19 cellular contexts compared by ENCODE assay signal in the genomic region with DNA sequence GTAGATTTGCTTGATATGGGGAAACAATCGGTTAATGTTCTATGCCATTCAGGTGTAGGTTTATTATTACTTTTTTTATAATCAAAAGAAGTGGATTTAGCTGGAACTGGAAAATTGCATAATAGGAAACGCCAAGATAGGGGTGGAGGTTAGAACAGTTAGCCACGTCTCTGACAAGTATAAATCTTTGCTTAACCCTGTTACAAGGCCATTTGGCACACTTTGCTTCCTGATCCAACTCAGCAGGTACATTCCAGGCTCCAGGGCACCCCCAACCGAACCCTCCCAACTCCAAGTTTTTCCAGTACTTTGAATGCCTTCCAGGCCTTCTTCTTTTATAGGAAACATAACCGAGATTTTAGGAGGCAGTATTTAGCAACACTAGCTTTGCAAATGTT. TPM values are rescaled to one million over a fixed set of nuclear protein-coding genes. Genes with fewer than 3 reads are reported as not detected.
DNase-seq lines count a peak whose midpoint lies in the region; ATAC-seq and TF ChIP-seq lines count a peak whose summit lies in the region.
"Had no signal": no experiment of that assay in that cellular context is flagged by ENCODE, and none has a peak within 500 bp of the region (broad histone marks: within the 10 kb centered on the region; RNA-seq: fewer than 3 reads in every experiment).

No MANE protein-coding gene starts in this region.

- H3K27me3 Mint-ChIP-seq in activated T-cell treated with anti-CD3 and anti-CD28 coated beads, Interleukin-2, amount 50 U/mL, for 72 hours (ENCODE audit: low read depth), result no peaks in the 10 kb centered on the region
- no peaks in the 10 kb centered on the region for H3K27me3 Mint-ChIP-seq in activated T-helper 17 cell treated with anti-CD3 and anti-CD28 coated beads, Interleukin-2, amount 50 U/mL, for 72 hours
- H3K27me3 Mint-ChIP-seq in stimulated activated memory B cell treated with anti-CD40 and anti-IgM and Interleukin-4, amounts not matched to agents 10 μg/mL and 1 μg/mL and 100 μg/mL, for 72 hours, result no peaks in the 10 kb centered on the region

- H3K36me3 Mint-ChIP-seq in activated T-cell treated with anti-CD3 and anti-CD28 coated beads, Interleukin-2, amount 50 U/mL, for 72 hours (ENCODE audit: insufficient read depth in 2 of 2), result no peaks in the 10 kb centered on the region
- H3K36me3 Mint-ChIP-seq in activated T-helper 17 cell treated with anti-CD3 and anti-CD28 coated beads, Interleukin-2, amount 50 U/mL, for 72 hours (ENCODE audit: low read depth), result no peaks in the 10 kb centered on the region
- H3K36me3 Mint-ChIP-seq in stimulated activated memory B cell treated with anti-CD40 and anti-IgM and Interleukin-4, amounts not matched to agents 10 μg/mL and 1 μg/mL and 100 μg/mL, for 72 hours, result no peaks in the 10 kb centered on the region

- peak overlapping the region; percentile 85 for H3K27ac Mint-ChIP-seq in activated T-cell treated with anti-CD3 and anti-CD28 coated beads, Interleukin-2, amount 50 U/mL, for 72 hours
- H3K27ac Mint-ChIP-seq in activated T-helper 17 cell treated with anti-CD3 and anti-CD28 coated beads, Interleukin-2, amount 50 U/mL, for 72 hours, result peak overlapping the region; percentile 94
- peak overlapping the region; percentile 74 for H3K27ac Mint-ChIP-seq in stimulated activated memory B cell treated with anti-CD40 and anti-IgM and Interleukin-4, amounts not matched to agents 10 μg/mL and 1 μg/mL and 100 μg/mL, for 72 hours

- no peak overlapping the region for H3K27ac ChIP-seq in brain microvascular endothelial cell
- H3K27ac ChIP-seq: epithelial cell of prostate had no signal

- no peak for TF ChIP-seq CTCF in brain microvascular endothelial cell (IDR thresholded peaks at IDR 0.05; ENCODE audit: low read depth, low read length, missing control alignments)

- no peaks in the 10 kb centered on the region for H3K27me3 ChIP-seq in brain microvascular endothelial cell (replicated peaks)

- no peak overlapping the region for H3K4me3 ChIP-seq in brain microvascular endothelial cell (ENCODE audit: low read depth, low read length)
- H3K4me3 ChIP-seq: coronary artery, HAP-1, uterus had no signal

- DNase-seq in activated T-cell treated with anti-CD3 and anti-CD28 coated beads, Interleukin-2, amount 50 U/mL, for 72 hours, result no peak
- DNase-seq in activated T-cell treated with anti-CD3 and anti-CD28 coated beads, Interleukin-2, amount 50 U/mL, for 48 hours, result no peak
- no peak for DNase-seq in brain microvascular endothelial cell
- DNase-seq in NCI-H1048 (lab: John Stamatoyannopoulos, UW), result no peak
- DNase-seq in Kasumi-1 (lab: John Stamatoyannopoulos, UW), result no peak
- DNase-seq: activated T-cell treated with anti-CD3 and anti-CD28 coated beads for 4 hours; amniotic stem cell; EL; NCI-H2107; Right ventricle myocardium superior; stimulated activated naive CD4-positive, alpha-beta T cell had no signal

- no peak for ATAC-seq in activated T-cell treated with anti-CD3 and anti-CD28 coated beads, Interleukin-2, amount 50 U/mL, for 72 hours (replicated peaks in 1 of 2)
- no peak for ATAC-seq in activated T-helper 17 cell treated with anti-CD3 and anti-CD28 coated beads, Interleukin-2, amount 50 U/mL, for 72 hours (replicated peaks)
- ATAC-seq in esophagus mucosa, result peak; percentile 63
- ATAC-seq in stimulated activated memory B cell treated with anti-CD40 and anti-IgM and Interleukin-4, amounts not matched to agents 10 μg/mL and 1 μg/mL and 100 μg/mL, for 72 hours, result no peak

- peaks cover 16% of the 10 kb centered on the region for H3K4me1 Mint-ChIP-seq in activated T-cell treated with anti-CD3 and anti-CD28 coated beads, Interleukin-2, amount 50 U/mL, for 72 hours (ENCODE audit: low read depth)
- peaks cover 10% of the 10 kb centered on the region for H3K4me1 Mint-ChIP-seq in activated T-helper 17 cell treated with anti-CD3 and anti-CD28 coated beads, Interleukin-2, amount 50 U/mL, for 72 hours
- peaks cover 16% of the 10 kb centered on the region for H3K4me1 Mint-ChIP-seq in stimulated activated memory B cell treated with anti-CD40 and anti-IgM and Interleukin-4, amounts not matched to agents 10 μg/mL and 1 μg/mL and 100 μg/mL, for 72 hours

- H3K4me3 Mint-ChIP-seq in activated T-cell treated with anti-CD3 and anti-CD28 coated beads, Interleukin-2, amount 50 U/mL, for 72 hours, result peak overlapping the region in 1 of 2 donors; percentile 72
- peak overlapping the region; percentile 76 for H3K4me3 Mint-ChIP-seq in activated T-helper 17 cell treated with anti-CD3 and anti-CD28 coated beads, Interleukin-2, amount 50 U/mL, for 72 hours
- no peak overlapping the region for H3K4me3 Mint-ChIP-seq in stimulated activated memory B cell treated with anti-CD40 and anti-IgM and Interleukin-4, amounts not matched to agents 10 μg/mL and 1 μg/mL and 100 μg/mL, for 72 hours

- in situ Hi-C loops in brain microvascular endothelial cell (cut with HindIII; ENCODE audit: low pct_ligation_motif_present, low sequenced_read_pairs), result no loop called here

- H3K9me3 Mint-ChIP-seq in activated T-cell treated with anti-CD3 and anti-CD28 coated beads, Interleukin-2, amount 50 U/mL, for 72 hours, result no peaks in the 10 kb centered on the region
- H3K9me3 Mint-ChIP-seq in activated T-helper 17 cell treated with anti-CD3 and anti-CD28 coated beads, Interleukin-2, amount 50 U/mL, for 72 hours, result no peaks in the 10 kb centered on the region
- no peaks in the 10 kb centered on the region for H3K9me3 Mint-ChIP-seq in stimulated activated memory B cell treated with anti-CD40 and anti-IgM and Interleukin-4, amounts not matched to agents 10 μg/mL and 1 μg/mL and 100 μg/mL, for 72 hours
- H3K9me3 Mint-ChIP-seq: T-helper 1 cell treated with Interleukin-12 subunit alpha and Interleukin-12 subunit beta and Interleukin-4 antibody, amounts not matched to agents 30 μg/mL and 1 μg/mL, for 36 hours had no signal

- no peaks in the 10 kb centered on the region for H3K36me3 ChIP-seq in brain microvascular endothelial cell (replicated peaks)
- H3K36me3 ChIP-seq: HAP-1, uterus had no signal

RNA-seq across cellular contexts. Expression of gene ACSL4, which starts 50.7 kb away (rescaled TPM):
- total RNA-seq in activated T-cell treated with anti-CD3 and anti-CD28 coated beads, Interleukin-2, amount 50 U/mL, for 72 hours, result 10 to 100 TPM; 44.3 to 48.1 TPM
- total RNA-seq in activated T-helper 17 cell treated with anti-CD3 and anti-CD28 coated beads, Interleukin-2, amount 50 U/mL, for 72 hours, result 10 to 100 TPM; 53.2 to 56.1 TPM
- total RNA-seq in esophagus mucosa, result 28.7 TPM
